In the genomic region with DNA sequence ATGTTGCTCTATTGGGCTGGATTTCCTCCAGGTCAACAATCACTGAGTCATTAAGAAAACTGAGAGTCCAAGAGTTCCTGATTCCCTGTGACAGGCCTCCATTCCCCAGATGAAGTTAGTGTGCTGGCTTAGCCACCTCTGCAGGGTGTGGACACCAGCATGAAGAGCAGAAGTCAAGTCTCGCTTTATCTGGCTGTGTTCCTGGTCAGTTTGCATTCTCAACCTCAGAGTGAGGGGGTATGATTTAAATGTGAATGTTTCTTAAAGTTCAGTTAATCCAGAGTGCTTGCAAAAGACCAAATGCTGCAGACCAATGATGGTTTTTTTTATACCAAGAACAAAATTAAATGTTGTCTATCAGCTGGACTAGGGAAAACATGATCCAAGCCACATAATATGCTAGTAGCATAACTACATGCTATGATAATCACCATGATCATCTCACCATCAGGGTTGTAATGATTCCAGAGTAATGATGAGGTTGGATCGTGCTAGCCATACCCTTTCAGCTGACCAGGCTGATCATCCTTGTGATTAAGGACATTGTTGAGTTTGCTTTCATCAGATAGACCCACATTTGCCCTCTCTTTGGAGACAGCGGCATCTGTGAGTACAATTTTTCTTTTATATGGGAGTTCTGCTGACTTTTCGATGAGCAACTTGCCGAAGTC, we compare ENCODE assay signal across 12 cellular contexts.
DNase-seq lines count a peak whose midpoint lies in the region; ATAC-seq and TF ChIP-seq lines count a peak whose summit lies in the region.
"Had no signal": no experiment of that assay in that cellular context is flagged by ENCODE, and none has a peak within 500 bp of the region (broad histone marks: within the 10 kb centered on the region; RNA-seq: fewer than 3 reads in every experiment).

No MANE protein-coding gene starts in this region.

- 58 to 82% (median 69%) methylated on average over 5 of the region's 5 CpGs for WGBS in heart left ventricle, 4 donors
- 57 to 68% methylated on average over 5 of the region's 5 CpGs for WGBS in testis, 2 donors

- no peak overlapping the region for H3K9ac ChIP-seq in PC-3 (ENCODE audit: low read length)

- H3F3A ChIP-seq in PC-3 (ENCODE audit: low read length, unreplicated experiment) = no peaks in the 10 kb centered on the region

- no peaks in the 10 kb centered on the region for H3K9me2 ChIP-seq in PC-3 (replicated peaks; ENCODE audit: low read length)

- TF ChIP-seq CTCF in PC-3 (conservative IDR thresholded peaks at IDR 0.05; ENCODE audit: low read depth, low read length) = no peak
- TF ChIP-seq CTCF in heart left ventricle (IDR thresholded peaks at IDR 0.05) = no peak
- no peak for TF ChIP-seq CTCF in testis (IDR thresholded peaks at IDR 0.05)

- peaks cover 40% of the 10 kb centered on the region for H3K27me3 ChIP-seq in PC-3 (ENCODE audit: low read length)
- no peaks in the 10 kb centered on the region for H3K27me3 ChIP-seq in heart left ventricle
- H3K27me3 ChIP-seq in testis = no peaks in the 10 kb centered on the region

- POLR2A ChIA-PET in PC-3 (lab: Charles Lee; ENCODE audit: unreplicated experiment) = no interaction called here

- H3K36me3 ChIP-seq in PC-3 (ENCODE audit: low read depth, low read length) (no peaks in the 10 kb centered on the region), heart left ventricle (no peaks in the 10 kb centered on the region), testis (ENCODE audit: low read depth, missing control alignments) (no peaks in the 10 kb centered on the region)

- H2AFZ ChIP-seq in PC-3 (ENCODE audit: low read length) = no peak overlapping the region

- H3K27ac ChIP-seq in PC-3 (ENCODE audit: low read length) (no peak overlapping the region), heart left ventricle (peak overlapping the region in 2 of 12 donors; percentile 3 to 13), testis (no peak overlapping the region)

- H3K4me3 ChIP-seq in PC-3 (ENCODE audit: low read length) = no peak overlapping the region
- no peak overlapping the region for H3K4me3 ChIP-seq in heart left ventricle
- no peak overlapping the region for H3K4me3 ChIP-seq in testis
- H3K4me3 ChIP-seq: lung had no signal

- H3K79me2 ChIP-seq in PC-3 (ENCODE audit: low read length) = no peaks in the 10 kb centered on the region

- ATAC-seq in GM21390 (IDR thresholded peaks at IDR 0.05; ENCODE audit: unreplicated experiment) = peak; percentile 52
- ATAC-seq in PC-3 = no peak
- ATAC-seq in heart left ventricle = peak in 3 of 4 donors; percentile 44 to 72 (median 50)
- ATAC-seq in HG03520 (IDR thresholded peaks at IDR 0.05; ENCODE audit: unreplicated experiment) = no peak

- intact Hi-C loops in PC-3 (cut with micrococcal nuclease) (no loop called here), heart left ventricle (cut with DNase I) (no loop called here), testis (cut with DNase I; ENCODE audit: low total_unique reads) (no loop called here)

- no peak for TF ChIP-seq POLR2A in heart left ventricle (IDR thresholded peaks at IDR 0.05)
- no peak for TF ChIP-seq POLR2A in testis (IDR thresholded peaks at IDR 0.05)

- no peaks in the 10 kb centered on the region for H3K9me3 ChIP-seq in PC-3 (ENCODE audit: low read length)
- H3K9me3 ChIP-seq in heart left ventricle = no peaks in the 10 kb centered on the region
- H3K9me3 ChIP-seq in testis = no peaks in the 10 kb centered on the region

- no TSS peak for BruUV-seq in PC-3 (replicated peaks; lab: Mats Ljungman, UMichigan)

- CTCF ChIA-PET in PC-3 (lab: Charles Lee) = no interaction called here

- DNase-seq in PC-3 = peak; percentile 24
- DNase-seq in heart left ventricle = peak in 1 of 5 donors; percentile 29
- DNase-seq in testis = peak; percentile 21
- DNase-seq in 8988T = no peak
- no peak for DNase-seq in GDM1 (lab: John Stamatoyannopoulos, UW)
- DNase-seq in NCI-H526 (lab: John Stamatoyannopoulos, UW) = no peak
- DNase-seq: activated naive CD4-positive, alpha-beta T cell treated with anti-CD3 and anti-CD28 coated beads for 36 hours; GF-D8; NCI-H1048 had no signal

- no peaks in the 10 kb centered on the region for H4K20me1 ChIP-seq in PC-3 (ENCODE audit: low read length)

- no peaks in the 10 kb centered on the region for H3K4me1 ChIP-seq in PC-3 (ENCODE audit: insufficient read depth, low read length)
- peaks cover 0 to 15% (median 0%) of the 10 kb centered on the region in 12 donors for H3K4me1 ChIP-seq in heart left ventricle
- H3K4me1 ChIP-seq in testis = no peaks in the 10 kb centered on the region

- no peak overlapping the region for H3K4me2 ChIP-seq in PC-3 (ENCODE audit: low read length)

Comparison
In these comparisons a context has a peak if more than half of its experiments do, and no peak if none do; other contexts are left out.
1. ATAC-seq: peak in GM21390 (single experiment) and heart left ventricle (3 of 4); none in PC-3 (single experiment) and HG03520 (single experiment).
2. DNase-seq: peak in PC-3 (single experiment) and testis (single experiment); none in 8988T (single experiment), GDM1 (single experiment) and NCI-H526 (0 of 2).